Comparison of ENCODE assay signal across 24 cellular contexts in the genomic region with DNA sequence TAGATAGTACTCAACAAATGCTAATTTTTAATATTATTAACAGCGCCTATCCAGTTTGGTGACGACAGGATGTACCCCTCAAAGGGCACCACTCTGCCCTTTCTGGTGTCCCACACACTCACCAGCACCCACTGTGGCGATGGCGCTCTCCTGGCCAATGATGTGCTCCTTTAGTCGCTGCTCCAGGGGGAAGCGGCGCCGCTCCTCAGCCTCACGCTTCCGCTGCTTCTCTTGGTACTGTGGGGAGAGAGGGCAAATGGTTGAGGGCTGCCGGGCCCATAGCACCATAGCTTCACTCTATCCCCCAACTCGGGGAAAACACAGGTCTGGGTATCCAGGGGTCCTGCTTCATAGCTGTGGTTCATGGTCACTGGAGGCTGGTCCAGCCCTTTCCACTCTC.
"Had no signal": no experiment of that assay in that cellular context is flagged by ENCODE, and none has a peak within 500 bp of the region (broad histone marks: within the 10 kb centered on the region; RNA-seq: fewer than 3 reads in every experiment).

No MANE protein-coding gene starts in this region.

- ATAC-seq: effector memory CD8-positive, alpha-beta T cell; esophagus mucosa; gastrocnemius medialis; left cardiac atrium; left lung; lower lobe of right lung; mucosa of descending colon had no signal

- H3K36me3 ChIP-seq: colonic mucosa had no signal

- H3K27ac ChIP-seq: colonic mucosa, epithelial cell of prostate, esophagus squamous epithelium, gastrocnemius medialis, left lung, lower lobe of right lung had no signal

- H3K27me3 ChIP-seq: colonic mucosa, esophagus squamous epithelium, gastrocnemius medialis, heart right ventricle, left lung had no signal

- DNase-seq: colonic mucosa; cortex of kidney; effector CD8-positive, alpha-beta T cell; effector memory CD8-positive, alpha-beta T cell; endodermal cell; erythroblast; esophagus squamous epithelium; foreskin fibroblast; foreskin melanocyte; gastrocnemius medialis; glutamatergic neuron; head of caudate nucleus; heart right ventricle; hippocampal formation; left cardiac atrium; left lung; left ventricle myocardium superior; lower lobe of right lung; mesenchymal stem cell; mucosa of descending colon had no signal

- H3K4me1 Mint-ChIP-seq: mesothelial cell of epicardium had no signal

- H3K27ac Mint-ChIP-seq: dendritic cell treated with granulocyte-macrophage colony-stimulating factor and Interleukin-4, amounts not matched to agents 40 ng/mL and 50 ng/mL, for 4 days; effector memory CD8-positive, alpha-beta T cell; endodermal cell; mesothelial cell of epicardium had no signal

- H3K27me3 Mint-ChIP-seq: dendritic cell treated with granulocyte-macrophage colony-stimulating factor and Interleukin-4, amounts not matched to agents 40 ng/mL and 50 ng/mL, for 4 days; effector memory CD8-positive, alpha-beta T cell had no signal

- H3K4me3 ChIP-seq: colonic mucosa, esophagus squamous epithelium, gastrocnemius medialis, heart right ventricle, left lung, lower lobe of right lung, mucosa of descending colon had no signal

- H3K4me3 Mint-ChIP-seq: dendritic cell treated with granulocyte-macrophage colony-stimulating factor and Interleukin-4, amounts not matched to agents 40 ng/mL and 50 ng/mL, for 4 days; effector memory CD8-positive, alpha-beta T cell; endodermal cell; mesothelial cell of epicardium had no signal

- H3K4me1 ChIP-seq: colonic mucosa, esophagus squamous epithelium, gastrocnemius medialis, left lung, lower lobe of right lung had no signal

- H3K9me3 ChIP-seq: colonic mucosa, esophagus squamous epithelium, gastrocnemius medialis, heart right ventricle, left lung, lower lobe of right lung, mucosa of descending colon had no signal
